In the genomic region with DNA sequence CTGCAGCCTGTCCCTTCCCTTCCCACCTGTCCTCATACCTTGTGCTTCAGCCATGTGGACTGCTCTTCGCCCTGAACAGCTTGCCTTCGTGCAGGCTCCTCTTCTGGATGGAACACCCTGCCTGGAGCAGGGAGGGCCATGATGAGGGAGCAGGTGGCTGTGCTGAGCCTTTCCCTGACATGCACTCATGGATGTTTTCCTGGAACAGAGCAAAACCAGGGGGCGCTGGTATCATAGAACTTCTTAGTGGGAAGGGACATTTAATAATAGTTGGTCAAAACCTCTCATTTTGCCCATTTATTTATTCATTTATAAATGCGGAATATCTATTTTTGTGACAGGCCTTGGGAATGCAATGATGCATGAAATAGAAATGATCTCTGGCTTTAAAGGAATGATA, we compare ENCODE assay signal across 1 cellular context.
TF ChIP-seq lines count a peak whose summit lies in the region.

No MANE protein-coding gene starts in this region.

TF ChIP-seq in GM23338, 12 proteins besides CTCF, POLR2A, EP300 and RAD21 (continued from another document):
- TF ChIP-seq, protein P1, sequence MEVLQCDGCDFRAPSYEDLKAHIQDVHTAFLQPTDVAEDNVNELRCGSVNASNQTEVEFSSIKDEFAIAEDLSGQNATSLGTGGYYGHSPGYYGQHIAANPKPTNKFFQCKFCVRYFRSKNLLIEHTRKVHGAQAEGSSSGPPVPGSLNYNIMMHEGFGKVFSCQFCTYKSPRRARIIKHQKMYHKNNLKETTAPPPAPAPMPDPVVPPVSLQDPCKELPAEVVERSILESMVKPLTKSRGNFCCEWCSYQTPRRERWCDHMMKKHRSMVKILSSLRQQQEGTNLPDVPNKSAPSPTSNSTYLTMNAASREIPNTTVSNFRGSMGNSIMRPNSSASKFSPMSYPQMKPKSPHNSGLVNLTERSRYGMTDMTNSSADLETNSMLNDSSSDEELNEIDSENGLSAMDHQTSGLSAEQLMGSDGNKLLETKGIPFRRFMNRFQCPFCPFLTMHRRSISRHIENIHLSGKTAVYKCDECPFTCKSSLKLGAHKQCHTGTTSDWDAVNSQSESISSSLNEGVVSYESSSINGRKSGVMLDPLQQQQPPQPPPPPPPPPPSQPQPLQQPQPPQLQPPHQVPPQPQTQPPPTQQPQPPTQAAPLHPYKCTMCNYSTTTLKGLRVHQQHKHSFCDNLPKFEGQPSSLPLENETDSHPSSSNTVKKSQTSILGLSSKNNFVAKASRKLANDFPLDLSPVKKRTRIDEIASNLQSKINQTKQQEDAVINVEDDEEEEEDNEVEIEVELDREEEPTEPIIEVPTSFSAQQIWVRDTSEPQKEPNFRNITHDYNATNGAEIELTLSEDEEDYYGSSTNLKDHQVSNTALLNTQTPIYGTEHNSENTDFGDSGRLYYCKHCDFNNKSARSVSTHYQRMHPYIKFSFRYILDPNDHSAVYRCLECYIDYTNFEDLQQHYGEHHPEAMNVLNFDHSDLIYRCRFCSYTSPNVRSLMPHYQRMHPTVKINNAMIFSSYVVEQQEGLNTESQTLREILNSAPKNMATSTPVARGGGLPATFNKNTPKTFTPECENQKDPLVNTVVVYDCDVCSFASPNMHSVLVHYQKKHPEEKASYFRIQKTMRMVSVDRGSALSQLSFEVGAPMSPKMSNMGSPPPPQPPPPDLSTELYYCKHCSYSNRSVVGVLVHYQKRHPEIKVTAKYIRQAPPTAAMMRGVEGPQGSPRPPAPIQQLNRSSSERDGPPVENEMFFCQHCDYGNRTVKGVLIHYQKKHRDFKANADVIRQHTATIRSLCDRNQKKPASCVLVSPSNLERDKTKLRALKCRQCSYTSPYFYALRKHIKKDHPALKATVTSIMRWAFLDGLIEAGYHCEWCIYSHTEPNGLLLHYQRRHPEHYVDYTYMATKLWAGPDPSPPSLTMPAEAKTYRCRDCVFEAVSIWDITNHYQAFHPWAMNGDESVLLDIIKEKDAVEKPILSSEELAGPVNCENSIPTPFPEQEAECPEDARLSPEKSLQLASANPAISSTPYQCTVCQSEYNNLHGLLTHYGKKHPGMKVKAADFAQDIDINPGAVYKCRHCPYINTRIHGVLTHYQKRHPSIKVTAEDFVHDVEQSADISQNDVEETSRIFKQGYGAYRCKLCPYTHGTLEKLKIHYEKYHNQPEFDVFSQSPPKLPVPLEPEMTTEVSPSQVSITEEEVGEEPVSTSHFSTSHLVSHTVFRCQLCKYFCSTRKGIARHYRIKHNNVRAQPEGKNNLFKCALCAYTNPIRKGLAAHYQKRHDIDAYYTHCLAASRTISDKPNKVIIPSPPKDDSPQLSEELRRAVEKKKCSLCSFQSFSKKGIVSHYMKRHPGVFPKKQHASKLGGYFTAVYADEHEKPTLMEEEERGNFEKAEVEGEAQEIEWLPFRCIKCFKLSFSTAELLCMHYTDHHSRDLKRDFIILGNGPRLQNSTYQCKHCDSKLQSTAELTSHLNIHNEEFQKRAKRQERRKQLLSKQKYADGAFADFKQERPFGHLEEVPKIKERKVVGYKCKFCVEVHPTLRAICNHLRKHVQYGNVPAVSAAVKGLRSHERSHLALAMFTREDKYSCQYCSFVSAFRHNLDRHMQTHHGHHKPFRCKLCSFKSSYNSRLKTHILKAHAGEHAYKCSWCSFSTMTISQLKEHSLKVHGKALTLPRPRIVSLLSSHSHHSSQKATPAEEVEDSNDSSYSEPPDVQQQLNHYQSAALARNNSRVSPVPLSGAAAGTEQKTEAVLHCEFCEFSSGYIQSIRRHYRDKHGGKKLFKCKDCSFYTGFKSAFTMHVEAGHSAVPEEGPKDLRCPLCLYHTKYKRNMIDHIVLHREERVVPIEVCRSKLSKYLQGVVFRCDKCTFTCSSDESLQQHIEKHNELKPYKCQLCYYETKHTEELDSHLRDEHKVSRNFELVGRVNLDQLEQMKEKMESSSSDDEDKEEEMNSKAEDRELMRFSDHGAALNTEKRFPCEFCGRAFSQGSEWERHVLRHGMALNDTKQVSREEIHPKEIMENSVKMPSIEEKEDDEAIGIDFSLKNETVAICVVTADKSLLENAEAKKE (CRISPR knock-in tag; IDR thresholded peaks at IDR 0.05): no peak
- no peak for TF ChIP-seq JUNB (IDR thresholded peaks at IDR 0.05; ENCODE audit: unreplicated experiment)
- no peak for TF ChIP-seq POLR2AphosphoS5 (IDR thresholded peaks at IDR 0.05; ENCODE audit: low read depth)
- no peak for TF ChIP-seq ZNF114 (CRISPR knock-in tag; IDR thresholded peaks at IDR 0.05)
- no peak for TF ChIP-seq EZH2 (IDR thresholded peaks at IDR 0.05; ENCODE audit: low read depth, unreplicated experiment)
